Comparison of ENCODE assay signal across 1 cellular context in genomic region chr2:216115224-216115582, GRCh38.
TF ChIP-seq lines count a peak whose summit lies in the region.

No MANE protein-coding gene starts in this region.

TF ChIP-seq in IMR-90, 13 proteins besides CTCF, POLR2A, EP300 and RAD21 (continued from another document):
- TF ChIP-seq ELK1 (IDR thresholded peaks at IDR 0.05; ENCODE audit: borderline replicate concordance, low read depth, low read length) (no peak), RFX5 (IDR thresholded peaks at IDR 0.05; ENCODE audit: low read depth, low read length) (no peak), BHLHE40 (IDR thresholded peaks at IDR 0.05; ENCODE audit: low read depth, low read length) (no peak), MAZ (IDR thresholded peaks at IDR 0.05; ENCODE audit: borderline replicate concordance, low read depth, low read length) (no peak), CHD1 (IDR thresholded peaks at IDR 0.05; ENCODE audit: low read depth, low read length) (no peak), MAFK (IDR thresholded peaks at IDR 0.05; ENCODE audit: low read depth, low read length) (no peak), CEBPB (IDR thresholded peaks at IDR 0.05; ENCODE audit: low read depth, low read length) (no peak), RCOR1 (IDR thresholded peaks at IDR 0.05; ENCODE audit: insufficient replicate concordance, low read length) (no peak), SMC3 (IDR thresholded peaks at IDR 0.05; ENCODE audit: low read depth, low read length) (no peak)
